1 cellular context compared by ENCODE assay signal in genomic region chr9:2014696-2015580, GRCh38.
TF ChIP-seq lines count a peak whose summit lies in the region.

TSS of gene SMARCA2 (plus strand) at chr9:2015347. CDS start at chr9:2029023, 13,676 bp downstream.

TF ChIP-seq in GM12878, 131 proteins besides CTCF, POLR2A, EP300 and RAD21 (continued from another document):
- TF ChIP-seq TAF1 (IDR thresholded peaks at IDR 0.05; ENCODE audit: borderline replicate concordance, low read depth, low read length) (peak; percentile 94), ESRRA (IDR thresholded peaks at IDR 0.05; ENCODE audit: low read length) (no peak), PAX8 (IDR thresholded peaks at IDR 0.05) (no peak), SIN3A (IDR thresholded peaks at IDR 0.05; ENCODE audit: low read depth, low read length) (no peak; the same call in 1 of the 2 replicates), TCF7 (IDR thresholded peaks at IDR 0.05; ENCODE audit: borderline replicate concordance) (no peak), USF1 (IDR thresholded peaks at IDR 0.05; ENCODE audit: borderline replicate concordance, extremely low read length, insufficient read depth, low read depth, low read length) (no peak), NFYA (IDR thresholded peaks at IDR 0.05; ENCODE audit: borderline replicate concordance, low read depth, low read length) (peak; percentile 39; the same call in 1 of the 2 replicates), ATF7 (IDR thresholded peaks at IDR 0.05; ENCODE audit: low read depth) (peak; percentile 77), MEF2A (IDR thresholded peaks at IDR 0.05; ENCODE audit: insufficient read depth, low read depth, low read length) (0 out of 2 replicates have a peak, but pooled peaks have one; percentile 7), SMAD5 (IDR thresholded peaks at IDR 0.05; ENCODE audit: low read depth) (peak; percentile 87), ELK1 (IDR thresholded peaks at IDR 0.05; ENCODE audit: low read depth, low read length) (0 out of 2 replicates have a peak, but pooled peaks have one; percentile 43), SUZ12 (IDR thresholded peaks at IDR 0.05; ENCODE audit: unreplicated experiment) (no peak), PML (IDR thresholded peaks at IDR 0.05; ENCODE audit: low read length) (peak; percentile 95), RELB (IDR thresholded peaks at IDR 0.05; ENCODE audit: low read depth) (no peak), POLR2AphosphoS2 (IDR thresholded peaks at IDR 0.05; ENCODE audit: low read depth, low read length) (peak; percentile 55; the same call in 1 of the 2 replicates), ZBTB4 (CRISPR knock-in tag; IDR thresholded peaks at IDR 0.05) (no peak), MYB (IDR thresholded peaks at IDR 0.05; ENCODE audit: borderline replicate concordance, low read depth, low read length) (no peak), ZZZ3 (IDR thresholded peaks at IDR 0.05; ENCODE audit: control insufficient read depth, insufficient read length, low read depth) (no peak), RB1 (IDR thresholded peaks at IDR 0.05; ENCODE audit: borderline replicate concordance) (no peak), BMI1 (IDR thresholded peaks at IDR 0.05; ENCODE audit: borderline replicate concordance) (no peak), E4F1 (IDR thresholded peaks at IDR 0.05; ENCODE audit: borderline replicate concordance, partially characterized antibody) (no peak), FOS (IDR thresholded peaks at IDR 0.05; ENCODE audit: borderline replicate concordance, extremely low read depth, insufficient read length) (peak; percentile 47), HDAC2 (IDR thresholded peaks at IDR 0.05) (no peak), SKIL (IDR thresholded peaks at IDR 0.05; ENCODE audit: low read depth, poor library complexity, severe bottlenecking) (no peak), DPF2 (IDR thresholded peaks at IDR 0.05) (peak; percentile 99), EED (IDR thresholded peaks at IDR 0.05; ENCODE audit: low read depth) (0 out of 2 replicates have a peak, but pooled peaks have one; percentile 45), BCL3 (IDR thresholded peaks at IDR 0.05; ENCODE audit: borderline replicate concordance, insufficient read depth, low read depth, low read length, poor library complexity, severe bottlenecking) (no peak), LARP7 (IDR thresholded peaks at IDR 0.05) (peak; percentile 67; the same call in 1 of the 2 replicates), NFIC (IDR thresholded peaks at IDR 0.05; ENCODE audit: low read depth, low read length) (no peak), JUND (IDR thresholded peaks at IDR 0.05; ENCODE audit: low read depth, low read length) (peak; percentile 62; the same call in 1 of the 2 replicates), CHD2 (IDR thresholded peaks at IDR 0.05; ENCODE audit: borderline replicate concordance, low read depth, low read length) (peak; percentile 95), ZBED1 (IDR thresholded peaks at IDR 0.05; ENCODE audit: borderline replicate concordance) (no peak), MLLT1 (IDR thresholded peaks at IDR 0.05) (no peak; the same call in none of the 2 replicates), TARDBP (IDR thresholded peaks at IDR 0.05; ENCODE audit: borderline replicate concordance) (0 out of 2 replicates have a peak, but pooled peaks have one; percentile 41), ZNF24 (IDR thresholded peaks at IDR 0.05) (no peak), ZBTB40 (IDR thresholded peaks at IDR 0.05; ENCODE audit: borderline replicate concordance) (no peak), EZH2 (IDR thresholded peaks at IDR 0.05; ENCODE audit: borderline replicate concordance, control insufficient read depth, low read depth, low read length) (no peak), PAX5 (IDR thresholded peaks at IDR 0.05; ENCODE audit: borderline replicate concordance, low read depth, low read length) (no peak; the same call in 1 of the 2 replicates), MAX (IDR thresholded peaks at IDR 0.05; ENCODE audit: low read depth, low read length) (peak; percentile 63; the same call in 1 of the 2 replicates)
